ENCODE assay signal across 15 cellular contexts in the genomic region with DNA sequence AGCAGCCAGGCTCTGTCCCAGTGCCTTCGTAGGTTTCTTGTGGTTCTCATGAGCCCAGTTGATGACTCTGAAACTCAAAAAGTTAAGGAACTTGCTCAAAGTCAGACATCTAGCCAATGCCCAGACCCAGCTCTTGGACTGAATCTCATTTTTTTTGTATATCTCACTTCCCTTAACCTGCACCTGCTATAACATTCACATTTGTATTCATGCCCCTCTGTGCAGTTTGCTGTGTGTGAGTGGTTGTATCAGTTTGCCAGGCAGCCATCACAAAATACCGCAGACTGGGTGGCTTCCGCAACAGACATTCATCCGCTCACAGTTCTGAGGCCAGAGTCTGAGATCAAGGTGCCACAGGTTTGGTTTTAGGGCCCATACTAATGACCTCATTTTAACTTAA. TPM values are rescaled to one million over a fixed set of nuclear protein-coding genes. Genes with fewer than 3 reads are reported as not detected.
DNase-seq lines count a peak whose midpoint lies in the region; ATAC-seq lines count a peak whose summit lies in the region.
"Had no signal": no experiment of that assay in that cellular context is flagged by ENCODE, and none has a peak within 500 bp of the region (broad histone marks: within the 10 kb centered on the region; RNA-seq: fewer than 3 reads in every experiment).

No MANE protein-coding gene starts in this region.

- no peak overlapping the region for H3K4me3 Mint-ChIP-seq in effector memory CD8-positive, alpha-beta T cell
- H3K4me3 Mint-ChIP-seq in T-cell: no peak overlapping the region
- H3K4me3 Mint-ChIP-seq in activated CD8-positive, alpha-beta T cell treated with anti-CD3 and anti-CD28 coated beads, Interleukin-2, amount 10 ng/mL, durations not matched to agents 7 days and 5 days: no peak overlapping the region
- H3K4me3 Mint-ChIP-seq: activated naive CD4-positive, alpha-beta T cell treated with anti-CD3 and anti-CD28 coated beads for 36 hours; T-helper 1 cell treated with Interleukin-12 subunit alpha and Interleukin-12 subunit beta and Interleukin-4 antibody, amounts not matched to agents 30 μg/mL and 1 μg/mL, for 36 hours had no signal

- H3K4me1 Mint-ChIP-seq in effector memory CD8-positive, alpha-beta T cell (ENCODE audit: low read depth in 2 of 2): peaks cover 4% of the 10 kb centered on the region in 2 donors
- H3K4me1 Mint-ChIP-seq in T-cell: peaks cover 6 to 9% (median 9%) of the 10 kb centered on the region in 3 donors
- H3K4me1 Mint-ChIP-seq in activated CD8-positive, alpha-beta T cell treated with anti-CD3 and anti-CD28 coated beads, Interleukin-2, amount 10 ng/mL, durations not matched to agents 7 days and 5 days (ENCODE audit: low read depth): peaks cover 12% of the 10 kb centered on the region

- no peak for DNase-seq in effector memory CD8-positive, alpha-beta T cell
- no peak for DNase-seq in T-cell
- DNase-seq in HT-29 (ENCODE audit: low spot score): no peak
- DNase-seq in foreskin melanocyte: no peak
- DNase-seq in activated CD8-positive, alpha-beta T cell treated with anti-CD3 and anti-CD28 coated beads, Interleukin-2, amount 10 ng/mL, durations not matched to agents 7 days and 5 days: no peak
- DNase-seq: activated CD8-positive, alpha-beta memory T cell treated with anti-CD3 and anti-CD28 coated beads for 24 hours; activated naive CD4-positive, alpha-beta T cell treated with anti-CD3 and anti-CD28 coated beads for 36 hours; HCEC 1CT; mammary epithelial cell; NCI-H2029 treated with DMSO at 0.1 percent for 48 hours; stimulated activated naive CD4-positive, alpha-beta T cell had no signal

- H3K27me3 Mint-ChIP-seq in effector memory CD8-positive, alpha-beta T cell: peaks cover 39 to 40% of the 10 kb centered on the region in 2 donors
- peaks cover 0 to 3% of the 10 kb centered on the region in 2 donors for H3K27me3 Mint-ChIP-seq in T-cell
- H3K27me3 Mint-ChIP-seq in activated CD8-positive, alpha-beta T cell treated with anti-CD3 and anti-CD28 coated beads, Interleukin-2, amount 10 ng/mL, durations not matched to agents 7 days and 5 days (ENCODE audit: low read depth): peaks cover 5% of the 10 kb centered on the region

- peaks cover 0 to 2% of the 10 kb centered on the region in 2 donors for H3K9me3 Mint-ChIP-seq in effector memory CD8-positive, alpha-beta T cell
- H3K9me3 Mint-ChIP-seq in T-cell: peaks cover 0 to 8% (median 0%) of the 10 kb centered on the region in 3 donors
- H3K9me3 Mint-ChIP-seq in activated CD8-positive, alpha-beta T cell treated with anti-CD3 and anti-CD28 coated beads, Interleukin-2, amount 10 ng/mL, durations not matched to agents 7 days and 5 days (ENCODE audit: insufficient read depth): peaks cover 4% of the 10 kb centered on the region
- H3K9me3 Mint-ChIP-seq: activated naive CD4-positive, alpha-beta T cell treated with anti-CD3 and anti-CD28 coated beads for 36 hours had no signal

- POLR2A ChIA-PET in T-cell (lab: Charles Lee): no interaction called here
- POLR2A ChIA-PET in activated CD8-positive, alpha-beta T cell treated with anti-CD3 and anti-CD28 coated beads, Interleukin-2, amount 10 ng/mL, durations not matched to agents 7 days and 5 days (lab: Charles Lee): no interaction called here

- no peak overlapping the region for H3K27ac Mint-ChIP-seq in effector memory CD8-positive, alpha-beta T cell
- no peak overlapping the region for H3K27ac Mint-ChIP-seq in T-cell
- H3K27ac Mint-ChIP-seq in activated CD8-positive, alpha-beta T cell treated with anti-CD3 and anti-CD28 coated beads, Interleukin-2, amount 10 ng/mL, durations not matched to agents 7 days and 5 days: no peak overlapping the region
- H3K27ac Mint-ChIP-seq: activated naive CD4-positive, alpha-beta T cell treated with anti-CD3 and anti-CD28 coated beads for 36 hours; T-helper 1 cell treated with Interleukin-12 subunit alpha and Interleukin-12 subunit beta and Interleukin-4 antibody, amounts not matched to agents 30 μg/mL and 1 μg/mL, for 36 hours had no signal

- ATAC-seq in GM18870 (IDR thresholded peaks at IDR 0.05; ENCODE audit: unreplicated experiment) (peak; percentile 49), GM21529 (IDR thresholded peaks at IDR 0.05; ENCODE audit: unreplicated experiment) (peak; percentile 29), HG03095 (IDR thresholded peaks at IDR 0.05; ENCODE audit: unreplicated experiment) (peak; percentile 46), T-cell (replicated peaks in 1 of 4) (no peak)
- ATAC-seq in effector memory CD8-positive, alpha-beta T cell (replicated peaks): peak; percentile 7
- ATAC-seq in activated CD8-positive, alpha-beta T cell treated with anti-CD3 and anti-CD28 coated beads, Interleukin-2, amount 10 ng/mL, durations not matched to agents 7 days and 5 days: no peak

- CTCF ChIA-PET in T-cell (lab: Charles Lee): interaction anchor here in 1 of 2 donors (0.6 kb wide), 1 partner anchor 809 kb away, joined by 3 read pairs; no protein-coding TSS in a partner anchor
- CTCF ChIA-PET in activated CD8-positive, alpha-beta T cell treated with anti-CD3 and anti-CD28 coated beads, Interleukin-2, amount 10 ng/mL, durations not matched to agents 7 days and 5 days (lab: Charles Lee): no interaction called here

- H3K36me3 Mint-ChIP-seq in effector memory CD8-positive, alpha-beta T cell (ENCODE audit: insufficient read depth): no peaks in the 10 kb centered on the region
- peaks cover 6% of the 10 kb centered on the region for H3K36me3 Mint-ChIP-seq in T-cell
- no peaks in the 10 kb centered on the region for H3K36me3 Mint-ChIP-seq in activated CD8-positive, alpha-beta T cell treated with anti-CD3 and anti-CD28 coated beads, Interleukin-2, amount 10 ng/mL, durations not matched to agents 7 days and 5 days (ENCODE audit: low read depth)

RNA-seq across cellular contexts. Expression of a gene that starts 49.9 kb away (rescaled TPM):
- total RNA-seq in T-cell: 100 to 1,000 TPM in 1 of 5 donors, 10 to 100 TPM in 4; 57.6 to 132 (median 69.4) TPM
- total RNA-seq in HT-29 (2014; rRNA removed; shearing (Covaris generic)): 0.44 TPM in 1 of 2 replicates, not detected in the other
- 10 to 100 TPM; 22.6 to 24.4 TPM for total RNA-seq in activated CD8-positive, alpha-beta T cell treated with anti-CD3 and anti-CD28 coated beads, Interleukin-2, amount 10 ng/mL, durations not matched to agents 7 days and 5 days

Comparison
In these comparisons a context has a peak if more than half of its experiments do, and no peak if none do; other contexts are left out.
1. ATAC-seq: peak in GM18870 (single experiment), GM21529 (single experiment), HG03095 (single experiment) and effector memory CD8-positive, alpha-beta T cell (single experiment); none in T-cell (0 of 4) and activated CD8-positive, alpha-beta T cell treated with anti-CD3 and anti-CD28 coated beads, Interleukin-2, amount 10 ng/mL, durations not matched to agents 7 days and 5 days (single experiment).
2. RNA of a gene that starts 49.9 kb away (total RNA-seq): 57.6 to 132 TPM in T-cell and 22.6 to 24.4 TPM in activated CD8-positive, alpha-beta T cell treated with anti-CD3 and anti-CD28 coated beads, Interleukin-2, amount 10 ng/mL, durations not matched to agents 7 days and 5 days; 0.44 TPM in HT-29; every median in the first group is over 10 times any median in the second.